ENCODE assay signal across 8 cellular contexts in genomic region chr3:120093923-120094775, GRCh38. TPM values are rescaled to one million over a fixed set of nuclear protein-coding genes. Genes with fewer than 3 reads are reported as not detected.
DNase-seq lines count a peak whose midpoint lies in the region; ATAC-seq, FAIRE-seq and TF ChIP-seq lines count a peak whose summit lies in the region.

Gene GSK3B, minus strand, starts transcription at chr3:120094447. Its CDS starts 1,013 bp downstream, at chr3:120093434.

- peak within 1 kb of the TSS; percentile 91 for H3K4me3 ChIP-seq in HUES6 (ENCODE audit: low read depth, low read length)
- peak within 1 kb of the TSS; percentile 61 to 83 (median 80) for H3K4me3 ChIP-seq in pancreas
- peak within 1 kb of the TSS; percentile 57 to 83 (median 64) for H3K4me3 ChIP-seq in upper lobe of left lung

- H3K27me3 ChIP-seq in HUES6 (ENCODE audit: control insufficient read depth, insufficient read depth, low read length) (no peaks in the 10 kb centered on the region), pancreas (no peaks in the 10 kb centered on the region), upper lobe of left lung (no peaks in the 10 kb centered on the region)

- H3K36me3 ChIP-seq in HUES6 (ENCODE audit: control insufficient read depth, insufficient read depth, low read length): peaks cover 12% of the 10 kb centered on the region
- no peaks in the 10 kb centered on the region for H3K36me3 ChIP-seq in pancreas
- no peaks in the 10 kb centered on the region for H3K36me3 ChIP-seq in upper lobe of left lung

- FAIRE-seq in pancreas (lab: Jason Lieb, UNC): peak; percentile 99

- 0 out of 2 replicates have a peak, but pooled peaks cover 4% of the 10 kb centered on the region for H3K4me1 ChIP-seq in HUES6 (ENCODE audit: control insufficient read depth, insufficient read depth, low read length)
- H3K4me1 ChIP-seq in pancreas: peaks cover 19 to 35% (median 30%) of the 10 kb centered on the region in 3 donors
- peaks cover 28 to 35% (median 31%) of the 10 kb centered on the region in 4 donors for H3K4me1 ChIP-seq in upper lobe of left lung

- intact Hi-C loops in pancreas (cut with DNase I): no loop called here

- H3K9me3 ChIP-seq in HUES6 (ENCODE audit: control insufficient read depth, insufficient read depth, low read depth, low read length) (no peaks in the 10 kb centered on the region), pancreas (no peaks in the 10 kb centered on the region), upper lobe of left lung (no peaks in the 10 kb centered on the region)

- TF ChIP-seq POLR2A in upper lobe of left lung (IDR thresholded peaks at IDR 0.05): peak in 3 of 4 donors; percentile 73 to 91 (median 88)

- peak within 1 kb of the TSS; percentile 100 for H3K9ac ChIP-seq in HUES6 (ENCODE audit: low read length)

- 0% methylated on average over 50 to 94 of the region's 94 CpGs for WGBS in pancreas, 2 donors
- WGBS in upper lobe of left lung, 2 donors: 1% methylated on average over 40 to 69 of the region's 94 CpGs

- DNase-seq in D341Med (ENCODE audit: low spot score) (peak; percentile 90), SHP77 treated with DMSO at 0.1 percent for 48 hours (lab: John Stamatoyannopoulos, UW) (peak; percentile 41), globus pallidus (ENCODE audit: low spot score) (peak; percentile 77), pancreas (peak; percentile 69 to 100 (median 97)), upper lobe of left lung (peak; percentile 79 to 99)
- DNase-seq in activated naive CD4-positive, alpha-beta T cell treated with anti-CD3 and anti-CD28 coated beads, Interleukin-2, amount 50 U/mL, for 16 hours: peak; percentile 75

- H3K27ac ChIP-seq in HUES6 (ENCODE audit: low read depth, low read length) (peak within 1 kb of the TSS; percentile 99), pancreas (peak within 1 kb of the TSS; percentile 97 to 100 (median 100)), upper lobe of left lung (peak within 1 kb of the TSS; percentile 99 to 100 (median 100))

- peak; percentile 36 for ATAC-seq in GM21381 (IDR thresholded peaks at IDR 0.05; ENCODE audit: unreplicated experiment)
- ATAC-seq in pancreas: peak; percentile 71 to 79 (median 72)
- ATAC-seq in upper lobe of left lung (ENCODE audit: low FRiP score in 2 of 2): peak; percentile 90 to 94

- no peak for TF ChIP-seq CTCF in pancreas (IDR thresholded peaks at IDR 0.05)
- TF ChIP-seq CTCF in upper lobe of left lung (IDR thresholded peaks at IDR 0.05): peak in 2 of 6 experiments; percentile 8 to 13

- peak in 1 of 4 donors; percentile 30 for TF ChIP-seq EP300 in upper lobe of left lung (IDR thresholded peaks at IDR 0.05)

RNA-seq across cellular contexts. Expression of gene GSK3B, which starts in this region (rescaled TPM):
- total RNA-seq in pancreas (10 to 100 TPM in 5 of 6 donors, 1 to 10 TPM in 1; 9.6 to 20.7 (median 13.6) TPM), upper lobe of left lung (10 to 100 TPM; 41.4 to 84.9 (median 48.0) TPM)
- polyA plus RNA-seq in pancreas: 1 to 10 TPM; 4.4 to 5.7 TPM

Comparison
In these comparisons a context has a peak if more than half of its experiments do, and no peak if none do; other contexts are left out.
1. Peak in every context shown above with its lines: DNase-seq, ATAC-seq, H3K4me3 ChIP-seq and H3K27ac ChIP-seq.
2. DNase-seq: peak in every context shown above with its lines; median percentile 97 in pancreas; 90 in D341Med; 89 in upper lobe of left lung; 77 in globus pallidus; 75 in activated naive CD4-positive, alpha-beta T cell treated with anti-CD3 and anti-CD28 coated beads, Interleukin-2, amount 50 U/mL, for 16 hours; 41 in SHP77 treated with DMSO at 0.1 percent for 48 hours.
3. ATAC-seq: peak in every context shown above with its lines; median percentile 92 in upper lobe of left lung; 72 in pancreas; 36 in GM21381.